12 cellular contexts compared by ENCODE assay signal in genomic region chr20:63686094-63686491, GRCh38. TPM values are rescaled to one million over a fixed set of nuclear protein-coding genes. Genes with fewer than 3 reads are reported as not detected.
A peak's percentile ranks its signal among the peaks of the same experiment; 100 is the strongest.
DNase-seq lines count a peak whose midpoint lies in the region; ATAC-seq and TF ChIP-seq lines count a peak whose summit lies in the region.
"Had no signal": no experiment of that assay in that cellular context is flagged by ENCODE, and none has a peak within 500 bp of the region (broad histone marks: within the 10 kb centered on the region; RNA-seq: fewer than 3 reads in every experiment).

No MANE protein-coding gene starts in this region.

- intact Hi-C loops in HCT116 (cut with micrococcal nuclease), result no loop called here
- intact Hi-C loops in ascending aorta (cut with DNase I), result no loop called here
- intact Hi-C loops in stomach (cut with DNase I; ENCODE audit: low total_unique reads), result no loop called here

- peaks cover 30% of the 10 kb centered on the region for H3K79me2 ChIP-seq in HCT116 (ENCODE audit: insufficient read depth, low read length)

- no peak for TF ChIP-seq EP300 in stomach (IDR thresholded peaks at IDR 0.05)

- BruUV-seq in HCT116 (replicated peaks; lab: Mats Ljungman, UMichigan), result no TSS peak

- CTCF ChIA-PET in HCT116 (lab: Charles Lee), result no interaction called here

- no peak for ATAC-seq in HCT116
- ATAC-seq: activated CD8-positive, alpha-beta memory T cell treated with anti-CD3 and anti-CD28 coated beads, Interleukin-2, amount 10 ng/mL, durations not matched to agents 7 days and 5 days; GM23338 had no signal

- H3K27me3 ChIP-seq in HCT116 (ENCODE audit: insufficient read depth, low read length) (no peaks in the 10 kb centered on the region), ascending aorta (no peaks in the 10 kb centered on the region), liver (ENCODE audit: control insufficient read depth in 4 of 4, insufficient read depth in 4 of 4, low read length in 3 of 4) (no peaks in the 10 kb centered on the region), stomach (no peaks in the 10 kb centered on the region)

- no peaks in the 10 kb centered on the region for H3K9me2 ChIP-seq in HCT116 (ENCODE audit: insufficient read depth)

- TF ChIP-seq POLR2A in HCT116 (IDR thresholded peaks at IDR 0.05; ENCODE audit: borderline replicate concordance, extremely low read depth, insufficient read depth, insufficient read length) (no peak), stomach (IDR thresholded peaks at IDR 0.05) (no peak)

- POLR2A ChIA-PET in HCT116 (lab: Charles Lee), result interaction anchor here (1.0 kb wide), 1 partner anchor 28 kb away, joined by 4 read pairs; the partner anchor contains the start of gene RTEL1

- H3K27ac ChIP-seq in HCT116 (ENCODE audit: low read depth, low read length) (peak overlapping the region; percentile 100), ascending aorta (peak overlapping the region; percentile 66 to 87), liver (ENCODE audit: low read depth in 1 of 2, low read length in 2 of 2) (peak overlapping the region; percentile 85 to 93), stomach (peak overlapping the region; percentile 66 to 93 (median 83))
- H3K27ac ChIP-seq: epithelial cell of prostate had no signal

- TF ChIP-seq CTCF in HCT116 (IDR thresholded peaks at IDR 0.05 in 2 of 3, conservative IDR thresholded peaks at IDR 0.05 in 1 of 3; ENCODE audit: borderline replicate concordance in 1 of 3, insufficient read depth in 1 of 3, low read depth in 2 of 3, low read length in 2 of 3), result no peak
- no peak for TF ChIP-seq CTCF in ascending aorta (IDR thresholded peaks at IDR 0.05)
- TF ChIP-seq CTCF in liver (IDR thresholded peaks at IDR 0.05; ENCODE audit: low read depth, low read length, missing input control), result no peak
- TF ChIP-seq CTCF in stomach (IDR thresholded peaks at IDR 0.05), result no peak

- peaks cover 0 to 10% of the 10 kb centered on the region in 2 experiments; a peak in 1 of 4 replicates for H3K36me3 ChIP-seq in HCT116 (ENCODE audit: control insufficient read depth in 1 of 2, insufficient read depth in 2 of 2, low read length in 2 of 2)
- peaks cover 0 to 6% of the 10 kb centered on the region in 2 donors for H3K36me3 ChIP-seq in ascending aorta
- no peaks in the 10 kb centered on the region for H3K36me3 ChIP-seq in liver (ENCODE audit: control insufficient read depth in 4 of 4, insufficient read depth in 3 of 4, low read depth in 1 of 4, low read length in 3 of 4)
- peaks cover 0 to 11% (median 0%) of the 10 kb centered on the region in 4 donors for H3K36me3 ChIP-seq in stomach

- H3K9me3 ChIP-seq in HCT116 (ENCODE audit: control insufficient read depth in 1 of 2, insufficient read depth in 1 of 2, low read depth in 1 of 2, low read length in 2 of 2), result no peaks in the 10 kb centered on the region
- no peaks in the 10 kb centered on the region for H3K9me3 ChIP-seq in ascending aorta
- H3K9me3 ChIP-seq in liver (ENCODE audit: control insufficient read depth in 4 of 4, low read length in 3 of 4), result no peaks in the 10 kb centered on the region
- H3K9me3 ChIP-seq in stomach, result no peaks in the 10 kb centered on the region

- H3K9ac ChIP-seq in HCT116 (ENCODE audit: low read length) (peak overlapping the region; percentile 67), liver (ENCODE audit: low read depth in 1 of 2, low read length in 2 of 2) (no peak overlapping the region)

- H3K4me3 ChIP-seq in HCT116 (replicated peaks in 1 of 2; ENCODE audit: low read depth in 1 of 2, low read length in 2 of 2) (peak overlapping the region in 1 of 2 experiments; percentile 34; a peak in 1 of 4 replicates), ascending aorta (no peak overlapping the region), liver (ENCODE audit: low read depth in 1 of 3, low read length in 3 of 3) (no peak overlapping the region), stomach (no peak overlapping the region)
- H3K4me3 ChIP-seq: GM23338 had no signal

- RAD21 ChIA-PET in HCT116 (lab: Charles Lee; ENCODE audit: low non-redundant PET in 1 of 2, low total read pairs in 2 of 2, uncharacterized antibody in 2 of 2, unreplicated experiment in 2 of 2), result interaction anchor here in 1 of 2 experiments (1.1 kb wide), 1 partner anchor 27 kb away, joined by 4 read pairs; no protein-coding TSS in a partner anchor

- H3K4me1 ChIP-seq in HCT116 (ENCODE audit: control insufficient read depth in 1 of 2, insufficient read depth in 2 of 2, low read length in 2 of 2) (peaks cover 65 to 100% of the 10 kb centered on the region in 2 experiments), ascending aorta (peaks cover 11 to 31% of the 10 kb centered on the region in 2 donors), liver (ENCODE audit: control insufficient read depth in 4 of 4, insufficient read depth in 4 of 4, low read length in 3 of 4) (peaks cover 0 to 5% (median 2%) of the 10 kb centered on the region in 4 donors), stomach (peaks cover 48 to 75% (median 59%) of the 10 kb centered on the region in 4 donors)

- H4K20me1 ChIP-seq in HCT116 (ENCODE audit: insufficient read depth), result no peaks in the 10 kb centered on the region

- H2AFZ ChIP-seq in HCT116 (ENCODE audit: low read depth, low read length, poor library complexity, severe bottlenecking), result no peak overlapping the region
- H2AFZ ChIP-seq: GM23338 had no signal

- H3K4me2 ChIP-seq in HCT116 (ENCODE audit: low read length), result peak overlapping the region; percentile 80
- H3K4me2 ChIP-seq: GM23338 had no signal

- DNase-seq in HCT116 (ENCODE audit: low read depth, low spot score) (no peak), ascending aorta (ENCODE audit: low spot score in 2 of 2) (no peak), stomach (no peak), OCI-M1 (lab: John Stamatoyannopoulos, UW) (no peak), NCI-H2196 treated with DMSO at 0.1 percent for 48 hours (lab: John Stamatoyannopoulos, UW; ENCODE audit: unreplicated experiment) (no peak), iPS-NIHi11 (ENCODE audit: low spot score) (no peak), NCI-H146 (lab: John Stamatoyannopoulos, UW) (no peak)
- DNase-seq: activated CD8-positive, alpha-beta memory T cell treated with anti-CD3 and anti-CD28 coated beads, Interleukin-2, amount 10 ng/mL, durations not matched to agents 7 days and 5 days had no signal

- WGBS in liver, result 87% methylated on average over 24 of the region's 24 CpGs
- WGBS in stomach, 5 donors, result 77 to 88% (median 85%) methylated on average over 5 to 24 of the region's 24 CpGs

- TF ChIP-seq RAD21 in HCT116 (IDR thresholded peaks at IDR 0.05; ENCODE audit: low read depth), result no peak
- no peak for TF ChIP-seq RAD21 in liver (IDR thresholded peaks at IDR 0.05)

TF ChIP-seq in HCT116, 20 proteins besides CTCF, POLR2A, EP300 and RAD21 (continues in another document):
- TF ChIP-seq TCF7L2 (IDR thresholded peaks at IDR 0.05; ENCODE audit: borderline replicate concordance, extremely low read depth, insufficient read depth, insufficient read length) (no peak), CBX3 (IDR thresholded peaks at IDR 0.05; ENCODE audit: low read depth) (no peak), EZH2 (IDR thresholded peaks at IDR 0.05) (no peak), ZFX (IDR thresholded peaks at IDR 0.05) (no peak)

TF ChIP-seq in liver, 16 proteins besides CTCF, POLR2A, EP300 and RAD21:
- TF ChIP-seq GABPA (IDR thresholded peaks at IDR 0.05 in 1 of 2, conservative IDR thresholded peaks at IDR 0.05 in 1 of 2), result no peak
- TF ChIP-seq EGR1 (IDR thresholded peaks at IDR 0.05; ENCODE audit: low read depth in 2 of 2), result no peak
- TF ChIP-seq SP1 (IDR thresholded peaks at IDR 0.05), result no peak
- TF ChIP-seq, protein P1, sequence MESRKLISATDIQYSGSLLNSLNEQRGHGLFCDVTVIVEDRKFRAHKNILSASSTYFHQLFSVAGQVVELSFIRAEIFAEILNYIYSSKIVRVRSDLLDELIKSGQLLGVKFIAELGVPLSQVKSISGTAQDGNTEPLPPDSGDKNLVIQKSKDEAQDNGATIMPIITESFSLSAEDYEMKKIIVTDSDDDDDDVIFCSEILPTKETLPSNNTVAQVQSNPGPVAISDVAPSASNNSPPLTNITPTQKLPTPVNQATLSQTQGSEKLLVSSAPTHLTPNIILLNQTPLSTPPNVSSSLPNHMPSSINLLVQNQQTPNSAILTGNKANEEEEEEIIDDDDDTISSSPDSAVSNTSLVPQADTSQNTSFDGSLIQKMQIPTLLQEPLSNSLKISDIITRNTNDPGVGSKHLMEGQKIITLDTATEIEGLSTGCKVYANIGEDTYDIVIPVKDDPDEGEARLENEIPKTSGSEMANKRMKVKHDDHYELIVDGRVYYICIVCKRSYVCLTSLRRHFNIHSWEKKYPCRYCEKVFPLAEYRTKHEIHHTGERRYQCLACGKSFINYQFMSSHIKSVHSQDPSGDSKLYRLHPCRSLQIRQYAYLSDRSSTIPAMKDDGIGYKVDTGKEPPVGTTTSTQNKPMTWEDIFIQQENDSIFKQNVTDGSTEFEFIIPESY (IDR thresholded peaks at IDR 0.05), result no peak
TF ChIP-seq in liver: peak in this region for 0.

RNA-seq across cellular contexts. Expression of gene TNFRSF6B, which starts 10.4 kb away (rescaled TPM):
- 147 TPM for total RNA-seq in HCT116 (2021; ENCODE audit: unreplicated experiment)
- 342 and 380 TPM in 2 replicates for polyA plus RNA-seq in HCT116 (2012)
- total RNA-seq in ascending aorta, result 119 TPM
- total RNA-seq in liver, result under 1 TPM in 1 of 2 donors, not detected in 1; 0.09 TPM
- under 1 TPM in 1 of 2 donors, not detected in 1; 0.73 TPM for polyA plus RNA-seq in liver
- 10 to 100 TPM in 1 of 5 donors, 1 to 10 TPM in 3, not detected in 1; 1.1 to 16.9 (median 3.2) TPM for total RNA-seq in stomach
- 10 to 100 TPM in 1 of 3 donors, 1 to 10 TPM in 2; 8.5 to 26.2 (median 9.5) TPM for polyA plus RNA-seq in stomach
- total RNA-seq: activated CD8-positive, alpha-beta memory T cell treated with anti-CD3 and anti-CD28 coated beads, Interleukin-2, amount 10 ng/mL, durations not matched to agents 7 days and 5 days; T-helper 2 cell treated with Interferon-gamma antibody and Interleukin-4, amounts not matched to agents 100 ng/mL and 5 ng/mL, for 36 hours had no signal
- polyA plus RNA-seq: GM23338 had no signal

RNA-seq across cellular contexts. Expression of gene ARFRP1, which starts 21.7 kb away (rescaled TPM):
- total RNA-seq in HCT116 (2021; ENCODE audit: unreplicated experiment) (53.7 TPM), ascending aorta (50.8 TPM), liver (10 to 100 TPM; 14.2 to 21.0 TPM), stomach (100 to 1,000 TPM in 1 of 5 donors, 10 to 100 TPM in 3, 1 to 10 TPM in 1; 7.6 to 103 (median 35.8) TPM)
- polyA plus RNA-seq in HCT116 (2012), result 36.3 and 39.8 TPM in 2 replicates
- polyA plus RNA-seq in liver (10 to 100 TPM; 20.0 to 26.9 TPM), stomach (10 to 100 TPM; 30.2 to 56.2 (median 35.9) TPM)

RNA-seq across cellular contexts. Expression of gene ZGPAT, which starts 21.7 kb away (rescaled TPM):
- 30.6 TPM for total RNA-seq in HCT116 (2021; ENCODE audit: unreplicated experiment)
- 18.5 and 21.0 TPM in 2 replicates for polyA plus RNA-seq in HCT116 (2012)
- 42.4 TPM for total RNA-seq in ascending aorta
- 10 to 100 TPM; 10.3 to 14.7 TPM for total RNA-seq in liver
- polyA plus RNA-seq in liver, result 10 to 100 TPM; 26.2 to 90.5 TPM
- total RNA-seq in stomach, result 10 to 100 TPM; 12.3 to 49.6 (median 39.3) TPM
- polyA plus RNA-seq in stomach, result 10 to 100 TPM; 29.9 to 41.7 (median 37.7) TPM

RNA-seq across cellular contexts. Expression of gene RTEL1, which starts 28.0 kb away (rescaled TPM):
- 58.0 TPM for total RNA-seq in HCT116 (2021; ENCODE audit: unreplicated experiment)
- 24.9 and 26.1 TPM in 2 replicates for polyA plus RNA-seq in HCT116 (2012)
- total RNA-seq in ascending aorta, result 80.6 TPM
- 10 to 100 TPM; 10.4 to 16.9 TPM for total RNA-seq in liver
- 1 to 10 TPM; 3.7 to 4.3 TPM for polyA plus RNA-seq in liver
- 10 to 100 TPM; 13.6 to 70.4 (median 32.7) TPM for total RNA-seq in stomach
- polyA plus RNA-seq in stomach, result 1 to 10 TPM; 7.6 to 10.0 (median 9.2) TPM

RNA-seq across cellular contexts. Expression of gene STMN3, which starts 32.9 kb away (rescaled TPM):
- total RNA-seq in HCT116 (2021; ENCODE audit: unreplicated experiment), result 138 TPM
- polyA plus RNA-seq in HCT116 (2012), result 76.1 and 97.1 TPM in 2 replicates
- 37.0 TPM for total RNA-seq in ascending aorta
- total RNA-seq in liver, result 1 to 10 TPM in 1 of 2 donors, under 1 TPM in 1; 0.67 to 2.9 TPM
- polyA plus RNA-seq in liver, result 1 to 10 TPM in 1 of 2 donors, under 1 TPM in 1; 0.42 to 1.2 TPM
- 10 to 100 TPM in 2 of 5 donors, 1 to 10 TPM in 2, under 1 TPM in 1; 0.87 to 13.4 (median 5.5) TPM for total RNA-seq in stomach
- polyA plus RNA-seq in stomach, result 10 to 100 TPM; 12.3 to 14.8 (median 12.5) TPM
